Comparison of ENCODE assay signal across 10 cellular contexts in the genomic region with DNA sequence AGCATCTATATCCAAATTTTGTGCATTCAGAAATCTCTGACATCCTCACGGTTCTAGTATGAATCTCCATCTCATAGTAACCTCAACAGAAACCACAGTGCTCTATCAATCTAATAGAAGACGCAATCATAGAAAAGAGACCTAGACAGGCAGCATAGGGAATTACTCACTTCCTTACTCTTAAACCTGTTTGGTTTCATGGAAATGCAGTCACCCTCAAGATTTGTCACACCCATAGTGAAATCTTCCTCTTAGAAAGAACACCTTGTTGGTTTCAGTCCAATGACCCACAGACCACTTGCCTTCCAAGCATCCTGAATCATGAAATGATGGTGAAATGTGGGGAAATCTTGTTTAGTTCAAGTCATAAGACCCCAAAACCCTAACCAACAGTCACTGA.
"Had no signal": no experiment of that assay in that cellular context is flagged by ENCODE, and none has a peak within 500 bp of the region (broad histone marks: within the 10 kb centered on the region; RNA-seq: fewer than 3 reads in every experiment).

No MANE protein-coding gene starts in this region.

- DNase-seq: activated CD4-positive, CD25-positive, alpha-beta regulatory T cell treated with anti-CD3 and anti-CD28 coated beads, Interleukin-2, amount 50 U/mL, for 72 hours; colonic mucosa; hippocampal formation; left cardiac atrium; lower lobe of right lung; midbrain; SIG-M5; stimulated activated CD4-positive, alpha-beta T cell treated with anti-CD3 and anti-CD28 coated beads, Interleukin-15, amount 100 ng/mL, for 24 hours; stimulated activated CD4-positive, alpha-beta T cell treated with anti-CD3 and anti-CD28 coated beads, Interleukin-4, amount 100 ng/mL, for 24 hours; trophoblast cell had no signal

- H3K4me3 ChIP-seq: colonic mucosa, lower lobe of right lung had no signal

- ATAC-seq: left cardiac atrium, lower lobe of right lung had no signal
